ENCODE assay signal across 7 cellular contexts in the genomic region with DNA sequence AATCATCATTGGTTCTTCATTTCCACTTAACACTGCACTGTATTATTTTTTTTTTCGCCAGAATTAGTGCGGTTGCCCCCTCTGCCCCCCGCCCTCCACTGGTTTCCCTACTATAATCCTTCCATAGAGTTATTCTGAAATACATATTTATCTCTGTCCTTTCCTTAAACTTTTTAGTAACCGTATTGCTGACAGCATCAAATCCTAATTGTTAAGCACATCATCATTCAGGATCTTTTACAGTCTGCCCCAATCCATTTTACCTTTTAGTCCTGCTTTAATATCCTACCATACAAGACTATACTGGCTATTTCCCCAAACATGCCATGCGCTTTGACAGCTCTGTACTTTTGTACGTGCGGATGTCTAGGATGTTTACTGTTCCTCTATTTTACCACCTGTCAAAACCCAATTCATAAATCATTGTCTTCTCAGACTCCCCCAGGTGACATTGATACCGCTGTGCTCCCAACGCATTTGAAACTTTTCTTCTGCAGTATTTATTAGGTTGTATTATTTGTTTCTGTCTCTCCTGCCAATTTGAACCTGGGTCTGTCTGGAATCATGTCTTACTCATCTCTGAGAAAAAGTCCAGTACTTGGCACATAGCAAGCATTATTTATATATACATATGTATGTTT. TPM values are rescaled to one million over a fixed set of nuclear protein-coding genes. Genes with fewer than 3 reads are reported as not detected.
DNase-seq lines count a peak whose midpoint lies in the region; ATAC-seq, FAIRE-seq and TF ChIP-seq lines count a peak whose summit lies in the region.

No MANE protein-coding gene starts in this region.

- TF ChIP-seq CTCF in GM13977 (IDR thresholded peaks at IDR 0.05; ENCODE audit: extremely low read depth, insufficient read depth, missing control alignments) (no peak), bronchial epithelial cell (IDR thresholded peaks at IDR 0.05; ENCODE audit: insufficient read depth, low read length, severe bottlenecking) (no peak)

- no peaks in the 10 kb centered on the region for H3K9me3 ChIP-seq in mononuclear cell (ENCODE audit: low read depth, low read length)

- H3K27me3 ChIP-seq in bronchial epithelial cell (ENCODE audit: control insufficient read depth, insufficient read depth, low read length) (no peaks in the 10 kb centered on the region), mononuclear cell (ENCODE audit: insufficient read depth, low read length) (no peaks in the 10 kb centered on the region)

- no peak for FAIRE-seq in bronchial epithelial cell (lab: Jason Lieb, UNC)

- ATAC-seq in GM21619 (IDR thresholded peaks at IDR 0.05; ENCODE audit: unreplicated experiment) (no peak), HG02763 (IDR thresholded peaks at IDR 0.05; ENCODE audit: unreplicated experiment) (no peak)

- H3K4me3 ChIP-seq in bronchial epithelial cell (ENCODE audit: low read depth, low read length) (peak overlapping the region; percentile 84), mononuclear cell (ENCODE audit: low read length) (peak overlapping the region; percentile 98)

- H3K36me3 ChIP-seq in bronchial epithelial cell (ENCODE audit: control insufficient read depth, insufficient read depth, low read length): no peaks in the 10 kb centered on the region

- DNase-seq in GM13977 (ENCODE audit: low spot score) (peak; percentile 19), MV-4-11 (lab: John Stamatoyannopoulos, UW) (peak; percentile 14), bronchial epithelial cell (ENCODE audit: low read depth) (peak; percentile 42), NCI-H1436 (lab: John Stamatoyannopoulos, UW) (no peak)

- H3K4me1 ChIP-seq in mononuclear cell (ENCODE audit: insufficient read depth, low read length): peaks cover 54% of the 10 kb centered on the region

- in situ Hi-C loops in GM13977 (cut with MboI; ENCODE audit: low pct_unique_long_range_greater_than_20kb, low sequenced_read_pairs, unreplicated experiment): no loop called here

RNA-seq across cellular contexts. Expression of gene FGFR1OP2, which starts 1.0 kb away (rescaled TPM):
- total RNA-seq in bronchial epithelial cell (39.2 and 50.5 TPM in 2 replicates), mononuclear cell (83.7 TPM)

RNA-seq across cellular contexts. Expression of gene INTS13, which starts 1.5 kb away (rescaled TPM):
- total RNA-seq in bronchial epithelial cell: 19.7 and 24.5 TPM in 2 replicates
- total RNA-seq in mononuclear cell: 12.8 TPM
